17 cellular contexts compared by ENCODE assay signal in the genomic region with DNA sequence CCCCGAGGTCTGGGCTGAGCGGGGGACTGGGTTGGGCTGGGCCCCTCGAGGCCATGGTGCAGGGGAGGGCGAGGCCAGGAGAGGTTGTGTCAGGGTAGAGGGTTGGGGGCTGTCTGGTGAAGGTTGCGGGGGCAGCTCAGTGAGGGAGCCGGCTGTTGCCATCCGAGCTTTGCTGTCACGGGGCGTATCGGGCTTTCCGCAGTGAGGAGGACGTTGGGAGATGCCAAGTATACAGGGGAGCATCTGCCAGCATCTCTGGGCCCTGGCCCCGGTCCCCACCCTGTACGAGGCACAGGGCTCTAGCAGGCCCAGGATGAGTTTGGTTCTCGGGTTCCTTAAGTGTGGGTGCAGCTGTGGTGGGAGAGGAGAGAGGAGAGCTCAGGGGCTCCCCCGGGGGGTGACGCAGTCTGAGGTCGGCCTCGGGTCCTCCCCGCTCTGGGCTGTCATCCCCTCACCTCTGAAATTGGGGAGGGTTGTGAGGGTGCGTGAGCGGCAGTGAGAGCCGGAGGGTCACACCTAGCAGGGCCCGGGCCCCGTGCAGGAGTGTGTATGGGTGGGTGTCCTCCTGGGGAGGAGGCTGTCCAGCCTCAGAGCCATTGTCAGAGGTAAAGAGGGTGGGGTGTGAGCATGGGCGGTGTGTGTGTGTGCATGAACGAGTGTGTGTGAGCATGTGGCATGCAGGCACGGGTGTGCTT.
"Had no signal": no experiment of that assay in that cellular context is flagged by ENCODE, and none has a peak within 500 bp of the region (broad histone marks: within the 10 kb centered on the region; RNA-seq: fewer than 3 reads in every experiment).

No MANE protein-coding gene starts in this region.

- H3K9me3 ChIP-seq: ascending aorta, breast epithelium, left lung, prostate gland, right lobe of liver, tibial nerve, uterus had no signal

- H3K36me3 Mint-ChIP-seq: activated naive CD4-positive, alpha-beta T cell treated with anti-CD3 and anti-CD28 coated beads, Interleukin-2, amount 50 U/mL, for 24 hours; neural progenitor cell had no signal

- H3K4me3 Mint-ChIP-seq: activated naive CD4-positive, alpha-beta T cell treated with anti-CD3 and anti-CD28 coated beads, Interleukin-2, amount 50 U/mL, for 24 hours; effector memory CD8-positive, alpha-beta T cell; neural progenitor cell had no signal

- H3K27ac Mint-ChIP-seq: activated naive CD4-positive, alpha-beta T cell treated with anti-CD3 and anti-CD28 coated beads, Interleukin-2, amount 50 U/mL, for 24 hours; effector memory CD8-positive, alpha-beta T cell; neural progenitor cell had no signal

- H3K27ac ChIP-seq: ascending aorta, left lung, neural progenitor cell, prostate gland, right lobe of liver, WERI-Rb-1 had no signal

- ATAC-seq: effector memory CD8-positive, alpha-beta T cell; left lung; right lobe of liver had no signal

- H3K36me3 ChIP-seq: breast epithelium, neural progenitor cell, prostate gland, right lobe of liver, uterus had no signal

- H3K27me3 Mint-ChIP-seq: effector memory CD8-positive, alpha-beta T cell had no signal

- DNase-seq: activated CD4-positive, alpha-beta T cell treated with anti-CD3 and anti-CD28 coated beads, Interleukin-2, amount 50 U/mL, for 4 hours; activated gamma-delta T cell; cerebellar nuclear complex; effector memory CD8-positive, alpha-beta T cell; foreskin fibroblast; right lobe of liver; stimulated activated naive CD4-positive, alpha-beta T cell; substantia nigra; uterus; WERI-Rb-1 had no signal

- H3K27me3 ChIP-seq: ascending aorta, breast epithelium, neural progenitor cell, right lobe of liver, tibial nerve, uterus had no signal

- H3K4me1 ChIP-seq: breast epithelium, left lung, neural progenitor cell, prostate gland, right lobe of liver had no signal

- H3K9me3 Mint-ChIP-seq: activated naive CD4-positive, alpha-beta T cell treated with anti-CD3 and anti-CD28 coated beads, Interleukin-2, amount 50 U/mL, for 24 hours; effector memory CD8-positive, alpha-beta T cell; neural progenitor cell had no signal

- H3K4me3 ChIP-seq: ascending aorta, breast epithelium, left lung, neural progenitor cell, prostate gland, right lobe of liver, tibial nerve, uterus had no signal
